1 cellular context compared by ENCODE assay signal in genomic region chr2:10385501-10385900, GRCh38.
TF ChIP-seq lines count a peak whose summit lies in the region.

No MANE protein-coding gene starts in this region.

TF ChIP-seq in WTC11, 78 proteins besides CTCF, POLR2A, EP300 and RAD21 (continued from another document):
- TF ChIP-seq ZSCAN18 (CRISPR knock-in tag; IDR thresholded peaks at IDR 0.05), result no peak
- no peak for TF ChIP-seq FOXP4 (CRISPR knock-in tag; IDR thresholded peaks at IDR 0.05)
- no peak for TF ChIP-seq TEAD4 (CRISPR knock-in tag; IDR thresholded peaks at IDR 0.05)
- TF ChIP-seq ZNF425 (CRISPR knock-in tag; conservative IDR thresholded peaks at IDR 0.05), result no peak
- no peak for TF ChIP-seq IRF1 (CRISPR knock-in tag; IDR thresholded peaks at IDR 0.05)
- no peak for TF ChIP-seq ETV6 (CRISPR knock-in tag; IDR thresholded peaks at IDR 0.05)
- no peak for TF ChIP-seq NFATC4 (CRISPR knock-in tag; IDR thresholded peaks at IDR 0.05)
- no peak for TF ChIP-seq GABPB1 (CRISPR knock-in tag; IDR thresholded peaks at IDR 0.05)
- no peak for TF ChIP-seq TP53 (CRISPR knock-in tag; IDR thresholded peaks at IDR 0.05)
- TF ChIP-seq ATF1 (CRISPR knock-in tag; IDR thresholded peaks at IDR 0.05), result no peak
- no peak for TF ChIP-seq SMAD4 (CRISPR knock-in tag; IDR thresholded peaks at IDR 0.05)
